23 cellular contexts compared by ENCODE assay signal in the genomic region with DNA sequence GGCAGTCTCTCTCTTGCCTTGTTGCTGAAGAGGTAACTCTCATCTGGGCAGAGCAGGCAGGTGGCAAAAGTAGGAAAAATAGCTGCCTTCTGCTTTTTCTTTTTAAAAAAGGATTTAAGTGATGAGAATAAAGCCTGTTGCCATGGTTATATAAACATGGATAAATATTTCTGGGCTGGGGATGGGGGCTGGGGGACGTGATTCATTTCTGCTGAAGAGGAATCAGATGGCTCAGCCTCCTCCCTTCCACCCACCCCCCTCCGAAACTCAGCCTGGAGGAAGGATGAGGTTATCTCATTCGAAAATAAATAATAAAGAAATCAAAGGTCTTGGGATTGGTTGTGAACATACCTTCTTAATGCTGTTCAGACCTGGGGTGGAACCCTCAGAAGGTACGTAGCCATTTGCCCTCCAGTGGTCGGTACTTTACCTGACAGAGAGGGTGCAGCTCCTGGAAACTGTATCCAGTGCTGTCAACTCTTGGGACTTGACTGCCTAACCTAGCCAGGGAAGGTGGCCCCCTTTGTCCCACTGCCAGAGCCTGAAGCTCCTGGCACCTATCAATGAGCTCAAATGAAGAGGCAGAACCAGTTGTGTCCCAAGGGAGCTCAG. TPM values are rescaled to one million over a fixed set of nuclear protein-coding genes. Genes with fewer than 3 reads are reported as not detected.
DNase-seq lines count a peak whose midpoint lies in the region; ATAC-seq and TF ChIP-seq lines count a peak whose summit lies in the region.
"Had no signal": no experiment of that assay in that cellular context is flagged by ENCODE, and none has a peak within 500 bp of the region (broad histone marks: within the 10 kb centered on the region; RNA-seq: fewer than 3 reads in every experiment).

No MANE protein-coding gene starts in this region.

- peaks cover 5% of the 10 kb centered on the region for H3K79me2 ChIP-seq in fibroblast of lung (ENCODE audit: control insufficient read depth, insufficient read depth, low read length)

- no peaks in the 10 kb centered on the region for H3K27me3 ChIP-seq in left ventricle myocardium inferior (ENCODE audit: low read depth)
- no peaks in the 10 kb centered on the region for H3K27me3 ChIP-seq in fibroblast of lung (ENCODE audit: control insufficient read depth, insufficient read depth, low read length)
- H3K27me3 ChIP-seq: gastroesophageal sphincter, sigmoid colon had no signal

- H3K9me3 Mint-ChIP-seq in activated CD8-positive, alpha-beta memory T cell treated with anti-CD3 and anti-CD28 coated beads, Interleukin-2, amount 10 ng/mL, durations not matched to agents 7 days and 5 days (ENCODE audit: low read depth): no peaks in the 10 kb centered on the region
- no peaks in the 10 kb centered on the region for H3K9me3 Mint-ChIP-seq in osteocyte (ENCODE audit: unreplicated experiment)
- H3K9me3 Mint-ChIP-seq: activated naive CD4-positive, alpha-beta T cell treated with anti-CD3 and anti-CD28 coated beads for 36 hours; CD4-positive, alpha-beta memory T cell had no signal

- CTCF ChIA-PET in activated CD8-positive, alpha-beta memory T cell treated with anti-CD3 and anti-CD28 coated beads, Interleukin-2, amount 10 ng/mL, durations not matched to agents 7 days and 5 days (lab: Charles Lee): interaction anchor here (1.0 to 5.8 kb wide), 4 partner anchors 13 to 235 kb away, joined by 3 to 30 read pairs (median 9); a partner anchor contains a TSS

- peaks cover 80% of the 10 kb centered on the region for H3K4me1 ChIP-seq in left ventricle myocardium inferior
- peaks cover 12% of the 10 kb centered on the region for H3K4me1 ChIP-seq in fibroblast of lung (ENCODE audit: control insufficient read depth, extremely low read depth, insufficient read depth, low read length)

- ATAC-seq in left ventricle myocardium superior (no peak), HG02981 (IDR thresholded peaks at IDR 0.05; ENCODE audit: unreplicated experiment) (no peak)
- no peak for ATAC-seq in activated CD8-positive, alpha-beta memory T cell treated with anti-CD3 and anti-CD28 coated beads, Interleukin-2, amount 10 ng/mL, durations not matched to agents 7 days and 5 days
- ATAC-seq: gastroesophageal sphincter; stimulated activated naive B cell treated with anti-CD40 and anti-IgM and Interleukin-4, amounts not matched to agents 10 μg/mL and 1 μg/mL and 100 μg/mL, for 72 hours had no signal

- no peak overlapping the region for H3K4me3 ChIP-seq in left ventricle myocardium inferior
- H3K4me3 ChIP-seq in fibroblast of lung (replicated peaks in 1 of 4; ENCODE audit: control extremely low read depth in 1 of 4, insufficient read depth in 1 of 4, low read depth in 3 of 4, low read length in 4 of 4): no peak overlapping the region
- H3K4me3 ChIP-seq: gastroesophageal sphincter, sigmoid colon, thoracic aorta had no signal

- H3K9me3 ChIP-seq in left ventricle myocardium inferior (replicated peaks): no peaks in the 10 kb centered on the region
- no peaks in the 10 kb centered on the region for H3K9me3 ChIP-seq in fibroblast of lung (ENCODE audit: control insufficient read depth, insufficient read depth, low read depth, low read length)
- H3K9me3 ChIP-seq: gastroesophageal sphincter, sigmoid colon, thoracic aorta had no signal

- H3K27ac Mint-ChIP-seq in activated CD8-positive, alpha-beta memory T cell treated with anti-CD3 and anti-CD28 coated beads, Interleukin-2, amount 10 ng/mL, durations not matched to agents 7 days and 5 days: no peak overlapping the region
- peak overlapping the region; percentile 50 for H3K27ac Mint-ChIP-seq in osteocyte (ENCODE audit: unreplicated experiment)
- H3K27ac Mint-ChIP-seq: activated naive CD4-positive, alpha-beta T cell treated with anti-CD3 and anti-CD28 coated beads for 36 hours; CD4-positive, alpha-beta memory T cell; stimulated activated naive B cell treated with anti-CD40 and anti-IgM and Interleukin-4, amounts not matched to agents 10 μg/mL and 1 μg/mL and 100 μg/mL, for 72 hours had no signal

- H4K20me1 ChIP-seq in fibroblast of lung (ENCODE audit: control insufficient read depth, extremely low read depth, insufficient read depth, low read length): no peaks in the 10 kb centered on the region

- peaks cover 16% of the 10 kb centered on the region for H3K4me1 Mint-ChIP-seq in activated CD8-positive, alpha-beta memory T cell treated with anti-CD3 and anti-CD28 coated beads, Interleukin-2, amount 10 ng/mL, durations not matched to agents 7 days and 5 days
- peaks cover 20% of the 10 kb centered on the region for H3K4me1 Mint-ChIP-seq in osteocyte (ENCODE audit: unreplicated experiment)

- no peaks in the 10 kb centered on the region for H3K36me3 Mint-ChIP-seq in activated CD8-positive, alpha-beta memory T cell treated with anti-CD3 and anti-CD28 coated beads, Interleukin-2, amount 10 ng/mL, durations not matched to agents 7 days and 5 days
- H3K36me3 Mint-ChIP-seq in osteocyte (ENCODE audit: unreplicated experiment): no peaks in the 10 kb centered on the region
- H3K36me3 Mint-ChIP-seq: CD4-positive, alpha-beta memory T cell had no signal

- H3K36me3 ChIP-seq in left ventricle myocardium inferior (no peaks in the 10 kb centered on the region), fibroblast of lung (ENCODE audit: control insufficient read depth, insufficient read depth, low read length) (no peaks in the 10 kb centered on the region)
- H3K36me3 ChIP-seq: gastroesophageal sphincter, sigmoid colon, thoracic aorta had no signal

- H3K4me3 Mint-ChIP-seq in activated CD8-positive, alpha-beta memory T cell treated with anti-CD3 and anti-CD28 coated beads, Interleukin-2, amount 10 ng/mL, durations not matched to agents 7 days and 5 days: no peak overlapping the region
- H3K4me3 Mint-ChIP-seq in osteocyte (ENCODE audit: unreplicated experiment): no peak overlapping the region
- H3K4me3 Mint-ChIP-seq: activated naive CD4-positive, alpha-beta T cell treated with anti-CD3 and anti-CD28 coated beads for 36 hours; CD4-positive, alpha-beta memory T cell; stimulated activated naive B cell treated with anti-CD40 and anti-IgM and Interleukin-4, amounts not matched to agents 10 μg/mL and 1 μg/mL and 100 μg/mL, for 72 hours had no signal

- no peak for TF ChIP-seq POLR2A in erythroblast (IDR thresholded peaks at IDR 0.05; ENCODE audit: low read length)

- peak overlapping the region; percentile 82 for H3K27ac ChIP-seq in left ventricle myocardium inferior (replicated peaks)
- peak overlapping the region; percentile 89 for H3K27ac ChIP-seq in fibroblast of lung (ENCODE audit: insufficient read depth, low read length)
- H3K27ac ChIP-seq: gastroesophageal sphincter, thoracic aorta had no signal

- intact Hi-C loops in left ventricle myocardium inferior (cut with micrococcal nuclease): no loop called here
- intact Hi-C loops in left ventricle myocardium superior (cut with micrococcal nuclease): no loop called here

- H3K27me3 Mint-ChIP-seq in activated CD8-positive, alpha-beta memory T cell treated with anti-CD3 and anti-CD28 coated beads, Interleukin-2, amount 10 ng/mL, durations not matched to agents 7 days and 5 days: peaks cover 34% of the 10 kb centered on the region
- no peaks in the 10 kb centered on the region for H3K27me3 Mint-ChIP-seq in osteocyte (ENCODE audit: unreplicated experiment)

- peak overlapping the region; percentile 60 for H3K9ac ChIP-seq in fibroblast of lung (ENCODE audit: insufficient read depth, low read length)

- no peak overlapping the region for H2AFZ ChIP-seq in fibroblast of lung (ENCODE audit: low read length)

- DNase-seq in left ventricle myocardium inferior (no peak), left ventricle myocardium superior (no peak), fibroblast of lung (ENCODE audit: low read depth in 2 of 2) (peak in 1 of 2 donors; percentile 29), osteocyte (ENCODE audit: extremely low spot score, unreplicated experiment) (no peak), erythroblast (lab: John Stamatoyannopoulos, UW) (no peak), NCI-H69 (lab: John Stamatoyannopoulos, UW) (no peak)
- DNase-seq in activated CD8-positive, alpha-beta memory T cell treated with anti-CD3 and anti-CD28 coated beads, Interleukin-2, amount 10 ng/mL, durations not matched to agents 7 days and 5 days: peak; percentile 36
- DNase-seq: ACHN; activated CD4-positive, alpha-beta T cell treated with anti-CD3 and anti-CD28 coated beads for 48 hours; activated naive CD4-positive, alpha-beta T cell treated with anti-CD3 and anti-CD28 coated beads for 36 hours; aorta; CD4-positive, alpha-beta memory T cell; cortex of kidney; DMS79; Karpas-422; NCI-H1092; NCI-H2081 treated with DMSO at 0.1 percent for 48 hours; NCI-H524; sigmoid colon; stimulated activated naive B cell treated with anti-CD40 and anti-IgM and Interleukin-4, amounts not matched to agents 10 μg/mL and 1 μg/mL and 100 μg/mL, for 72 hours had no signal

- no peak for TF ChIP-seq CTCF in left ventricle myocardium inferior (IDR thresholded peaks at IDR 0.05; ENCODE audit: borderline replicate concordance)
- no peak for TF ChIP-seq CTCF in fibroblast of lung (conservative IDR thresholded peaks at IDR 0.05 in 1 of 2, IDR thresholded peaks at IDR 0.05 in 1 of 2; ENCODE audit: low read depth in 1 of 2, low read length in 2 of 2)
- no peak for TF ChIP-seq CTCF in osteocyte (IDR thresholded peaks at IDR 0.05)

- peak overlapping the region; percentile 39 for H3K4me2 ChIP-seq in fibroblast of lung (ENCODE audit: extremely low read depth, insufficient read depth, low read length)

RNA-seq across cellular contexts. Expression of a gene that starts 3.8 kb away (rescaled TPM):
- total RNA-seq in left ventricle myocardium inferior (24.3 TPM), left ventricle myocardium superior (23.1 TPM), fibroblast of lung (3.5 and 3.9 TPM in 2 replicates), osteocyte (5.5 and 6.2 TPM in 2 replicates)
- 1 to 10 TPM; 1.7 to 1.9 TPM for total RNA-seq in activated CD8-positive, alpha-beta memory T cell treated with anti-CD3 and anti-CD28 coated beads, Interleukin-2, amount 10 ng/mL, durations not matched to agents 7 days and 5 days
- polyA plus RNA-seq in fibroblast of lung: 1.8 and 25.4 TPM in 2 replicates
- polyA plus RNA-seq in fibroblast of lung (2012): 2.7 and 64.8 TPM in 2 replicates
- polyA minus RNA-seq in fibroblast of lung (ENCODE audit: low replicate concordance): 14.2 and 58.2 TPM in 2 replicates

RNA-seq across cellular contexts. Expression of a gene that starts 12.7 kb away (rescaled TPM):
- total RNA-seq in left ventricle myocardium inferior: 5.9 TPM
- 7.1 TPM for total RNA-seq in left ventricle myocardium superior
- 10 to 100 TPM; 14.1 to 17.9 TPM for total RNA-seq in activated CD8-positive, alpha-beta memory T cell treated with anti-CD3 and anti-CD28 coated beads, Interleukin-2, amount 10 ng/mL, durations not matched to agents 7 days and 5 days
- 8.4 and 13.1 TPM in 2 replicates for total RNA-seq in fibroblast of lung
- 9.7 and 22.2 TPM in 2 replicates for polyA plus RNA-seq in fibroblast of lung
- 7.9 and 13.9 TPM in 2 replicates for polyA plus RNA-seq in fibroblast of lung (2012)
- polyA minus RNA-seq in fibroblast of lung (ENCODE audit: low replicate concordance): 0.93 and 3.9 TPM in 2 replicates
- total RNA-seq in osteocyte: 13.1 and 14.0 TPM in 2 replicates
